8 cellular contexts compared by ENCODE assay signal in the genomic region with DNA sequence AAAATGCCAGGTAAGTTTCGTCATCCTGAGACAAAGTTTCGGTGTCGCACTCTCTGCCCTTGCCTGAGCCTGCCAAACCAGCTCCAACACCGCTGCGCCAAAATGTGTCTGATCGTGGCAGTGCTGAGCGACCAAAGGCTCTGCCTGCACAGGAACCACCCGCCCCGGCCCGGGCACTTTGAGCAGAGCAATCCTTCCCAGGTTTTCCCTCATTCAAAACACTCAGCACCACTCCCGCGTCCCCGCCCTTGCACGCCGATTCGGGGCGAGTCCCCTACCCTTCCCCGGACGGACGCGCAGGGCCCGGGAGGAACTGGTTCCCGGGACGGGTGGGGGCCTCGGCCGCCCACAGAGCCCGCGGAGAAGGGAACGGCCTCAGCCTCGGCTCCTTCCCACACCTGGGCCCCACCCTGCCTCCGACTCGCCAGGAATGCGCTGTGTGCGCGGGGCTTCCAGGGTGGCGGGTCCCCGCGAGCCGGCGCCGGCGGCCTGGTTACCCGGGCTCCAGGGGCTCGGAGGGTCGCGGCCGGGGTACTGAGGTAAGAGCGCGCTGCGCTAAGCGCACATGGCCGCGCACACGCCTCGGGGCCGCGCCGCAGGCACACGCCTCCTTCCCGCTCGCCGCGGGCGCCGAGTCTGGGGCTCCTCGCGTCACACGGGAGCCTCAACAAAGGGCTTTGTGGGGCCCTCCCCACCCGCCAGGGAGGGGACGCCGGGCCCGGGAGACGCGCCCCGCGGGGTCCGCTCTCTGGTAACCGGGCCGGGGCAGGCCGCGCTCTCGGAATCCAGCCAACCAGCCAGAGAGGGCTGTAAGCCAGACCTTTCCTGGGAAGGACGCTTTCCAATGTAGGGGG. TPM values are rescaled to one million over a fixed set of nuclear protein-coding genes. Genes with fewer than 3 reads are reported as not detected.
DNase-seq lines count a peak whose midpoint lies in the region; ATAC-seq and TF ChIP-seq lines count a peak whose summit lies in the region.

TSS of gene C4orf36 (minus strand) at position 638 of the 854 bp plus-strand sequence. CDS start 902 bp downstream, outside the sequence.

- H3K27ac ChIP-seq in GM23338 (ENCODE audit: low read depth) (peak within 1 kb of the TSS; percentile 80), iPS-20b (ENCODE audit: low read length) (peak within 1 kb of the TSS; percentile 30)

- POLR2A ChIA-PET in T-cell (lab: Charles Lee), result no interaction called here

- no peaks in the 10 kb centered on the region for H3K9me2 ChIP-seq in GM23338 (ENCODE audit: insufficient read depth)

- in situ Hi-C loops in T47D (cut with HindIII; ENCODE audit: low pct_unique_long_range_greater_than_20kb, low sequenced_read_pairs), result no loop called here

- H3K4me1 Mint-ChIP-seq in GM23338, result peaks cover 17% of the 10 kb centered on the region
- peaks cover 6 to 10% (median 7%) of the 10 kb centered on the region in 3 donors for H3K4me1 Mint-ChIP-seq in T-cell

- no peaks in the 10 kb centered on the region for H3K9me3 Mint-ChIP-seq in GM23338
- H3K9me3 Mint-ChIP-seq in T-cell, result no peaks in the 10 kb centered on the region

- DNase-seq in EL (peak; percentile 73), GM23338 (ENCODE audit: low spot score) (peak; percentile 90), M059J (ENCODE audit: low read depth) (peak; percentile 77), T-cell (peak in 16 of 34 experiments; percentile 0 to 23 (median 9)), T47D (ENCODE audit: low read depth in 1 of 2, low spot score in 1 of 2) (peak; percentile 29 to 91), sciatic nerve (ENCODE audit: low spot score) (peak; percentile 81)

- H3K4me3 ChIP-seq in GM23338 (peak within 1 kb of the TSS; percentile 69), iPS-20b (ENCODE audit: low read length) (peak within 1 kb of the TSS; percentile 77)

- no peaks in the 10 kb centered on the region; the same call in 2 of the 3 replicates for H3K36me3 Mint-ChIP-seq in GM23338 (ENCODE audit: low read depth)
- H3K36me3 Mint-ChIP-seq in T-cell, result peaks cover 6% of the 10 kb centered on the region

- H3F3A ChIP-seq in GM23338 (replicated peaks; ENCODE audit: low read depth), result no peaks in the 10 kb centered on the region; the same call in 1 of the 2 replicates

- H3K79me2 ChIP-seq in GM23338 (replicated peaks; ENCODE audit: insufficient read depth), result no peaks in the 10 kb centered on the region

- H2AFZ ChIP-seq in GM23338, result peak within 1 kb of the TSS; percentile 78

- ATAC-seq in GM23338, result peak; percentile 87
- ATAC-seq in T-cell (replicated peaks in 1 of 4), result peak; percentile 58 to 82 (median 68)
- ATAC-seq in sciatic nerve, result peak; percentile 80
- no peak for ATAC-seq in HG03439 (IDR thresholded peaks at IDR 0.05; ENCODE audit: unreplicated experiment)

- H3K9ac ChIP-seq in iPS-20b (ENCODE audit: low read depth, low read length), result peak within 1 kb of the TSS; percentile 89

- no peaks in the 10 kb centered on the region for H3K9me3 ChIP-seq in iPS-20b (ENCODE audit: insufficient read depth, low read depth, low read length)

- no peaks in the 10 kb centered on the region for H3K36me3 ChIP-seq in GM23338 (ENCODE audit: insufficient read depth)
- H3K36me3 ChIP-seq in iPS-20b (ENCODE audit: insufficient read depth, low read depth, low read length), result no peaks in the 10 kb centered on the region

- H3K27me3 ChIP-seq in GM23338 (ENCODE audit: insufficient read depth), result peaks cover 7% of the 10 kb centered on the region; the same call in 1 of the 2 replicates
- H3K27me3 ChIP-seq in iPS-20b (ENCODE audit: insufficient read depth, low read length), result peaks cover 21% of the 10 kb centered on the region

- intact Hi-C loops in sciatic nerve (cut with DNase I), result no loop called here

- H3K27me3 Mint-ChIP-seq in GM23338 (ENCODE audit: insufficient read depth, low read depth, poor library complexity) (peaks cover 6% of the 10 kb centered on the region), T-cell (peaks cover 25 to 39% of the 10 kb centered on the region in 2 donors)

- CTCF ChIA-PET in T-cell (lab: Charles Lee), result interaction anchor here (0.6 to 2.3 kb wide), 7 partner anchors 30 to 397 kb away, joined by 3 to 10 read pairs (median 4); no protein-coding TSS in a partner anchor

- H3K27ac Mint-ChIP-seq in GM23338 (peak within 1 kb of the TSS; percentile 95), T-cell (no peak within 1 kb of the TSS)

- H4K20me1 ChIP-seq in GM23338 (replicated peaks; ENCODE audit: insufficient read depth), result no peaks in the 10 kb centered on the region

- H3K4me1 ChIP-seq in GM23338 (ENCODE audit: insufficient read depth) (peaks cover 12% of the 10 kb centered on the region; the same call in 1 of the 2 replicates), iPS-20b (ENCODE audit: insufficient read depth, low read length) (peaks cover 16% of the 10 kb centered on the region; the same call in 1 of the 2 replicates)

- H3K4me3 Mint-ChIP-seq in GM23338 (peak within 1 kb of the TSS; percentile 86), T-cell (peak within 1 kb of the TSS; percentile 75 to 79 (median 76))

- H3K4me2 ChIP-seq in GM23338, result peak within 1 kb of the TSS; percentile 84

- TF ChIP-seq CTCF in GM23338 (conservative IDR thresholded peaks at IDR 0.05; ENCODE audit: low read depth in 2 of 2), result no peak; a peak in 1 of 4 replicates

TF ChIP-seq in GM23338, 12 proteins besides CTCF, POLR2A, EP300 and RAD21:
- 0 out of 2 replicates have a peak, but pooled peaks have one; percentile 13 for TF ChIP-seq ETS1 (IDR thresholded peaks at IDR 0.05)
- no peak for TF ChIP-seq STAT1 (IDR thresholded peaks at IDR 0.05; ENCODE audit: unreplicated experiment)
- TF ChIP-seq ZNF331 (CRISPR knock-in tag; IDR thresholded peaks at IDR 0.05; ENCODE audit: low read depth), result no peak
- TF ChIP-seq CREB1 (CRISPR knock-in tag; IDR thresholded peaks at IDR 0.05; ENCODE audit: low read depth), result peak; percentile 67
- no peak for TF ChIP-seq EZH2phosphoT487 (IDR thresholded peaks at IDR 0.05; ENCODE audit: unreplicated experiment)
- peak; percentile 60 for TF ChIP-seq POLR2AphosphoS5 (IDR thresholded peaks at IDR 0.05; ENCODE audit: low read depth)
- no peak for TF ChIP-seq EZH2 (IDR thresholded peaks at IDR 0.05; ENCODE audit: low read depth, unreplicated experiment)

RNA-seq across cellular contexts. Expression of gene C4orf36, which starts in this region (rescaled TPM):
- total RNA-seq in GM23338 (2014; rRNA removed; shearing (Covaris generic)), result 1.1 TPM in 1 of 2 replicates, not detected in the other
- polyA plus RNA-seq in GM23338 (2016; fragmentation: Nextera tagmentation; extraction: Ambion mirVana), result 0.97 and 1.6 TPM in 2 replicates
- 0.12 and 0.76 TPM in 2 replicates for total RNA-seq in M059J (2014; rRNA removed; shearing (Covaris generic))
- under 1 TPM in 1 of 5 donors, not detected in 4; 0.79 TPM for total RNA-seq in T-cell
- 0.49 TPM for total RNA-seq in sciatic nerve

Comparison
In these comparisons a context has a peak if more than half of its experiments do, and no peak if none do; other contexts are left out.
1. Peak in DNase-seq in M059J; RNA of the gene not detected or under 1 TPM.
2. Peak in ATAC-seq in T-cell; RNA of the gene not detected or under 1 TPM.
3. Peak in DNase-seq and ATAC-seq in sciatic nerve; RNA of the gene not detected or under 1 TPM.